In genomic region chr7:50679218-50680007, GRCh38 we compare ENCODE assay signal across 8 cellular contexts.
DNase-seq lines count a peak whose midpoint lies in the region; ATAC-seq and TF ChIP-seq lines count a peak whose summit lies in the region.

No MANE protein-coding gene starts in this region.

- no peak for DNase-seq in Right ventricle myocardium inferior (ENCODE audit: missing footprints)
- no peak for DNase-seq in right atrium auricular region (ENCODE audit: low spot score)
- DNase-seq in NCI-H2196 (lab: John Stamatoyannopoulos, UW; ENCODE audit: unreplicated experiment) = peak; percentile 77
- peak; percentile 42 for DNase-seq in amniotic epithelial cell (ENCODE audit: low read depth)
- DNase-seq in immature natural killer cell = peak; percentile 50 to 60 (median 56)
- no peak for DNase-seq in testis
- no peak for DNase-seq in vagina (ENCODE audit: extremely low spot score in 2 of 2)

- H3K9me3 ChIP-seq in right atrium auricular region = no peaks in the 10 kb centered on the region
- no peaks in the 10 kb centered on the region for H3K9me3 ChIP-seq in testis
- no peaks in the 10 kb centered on the region for H3K9me3 ChIP-seq in vagina

- intact Hi-C loops in Right ventricle myocardium inferior (cut with DNase I) = loop anchor here (1.0 to 10.0 kb wide), 4 partner anchors 64 to 483 kb away; no protein-coding TSS in a partner anchor
- intact Hi-C loops in testis (cut with DNase I; ENCODE audit: low total_unique reads) = loop anchor here (10.0 kb wide), 1 partner anchor 215 kb away; no protein-coding TSS in a partner anchor
- intact Hi-C loops in vagina (cut with DNase I) = loop anchor here (10.0 kb wide), 1 partner anchor 215 kb away; no protein-coding TSS in a partner anchor

- peak overlapping the region in 1 of 2 donors; percentile 4 for H3K27ac ChIP-seq in right atrium auricular region
- no peak overlapping the region for H3K27ac ChIP-seq in testis
- H3K27ac ChIP-seq in vagina = no peak overlapping the region

- TF ChIP-seq POLR2A in testis (IDR thresholded peaks at IDR 0.05) (no peak), vagina (IDR thresholded peaks at IDR 0.05) (no peak)

- H3K4me1 Mint-ChIP-seq in immature natural killer cell = no peaks in the 10 kb centered on the region

- peaks cover under 1% of the 10 kb centered on the region for H3K36me3 ChIP-seq in right atrium auricular region
- no peaks in the 10 kb centered on the region for H3K36me3 ChIP-seq in testis (ENCODE audit: low read depth, missing control alignments)
- peaks cover 0 to under 1% of the 10 kb centered on the region in 2 donors for H3K36me3 ChIP-seq in vagina

- H3K36me3 Mint-ChIP-seq in immature natural killer cell = no peaks in the 10 kb centered on the region

- TF ChIP-seq CTCF in right atrium auricular region (IDR thresholded peaks at IDR 0.05) (peak in 1 of 2 donors; percentile 64), testis (IDR thresholded peaks at IDR 0.05) (peak in 2 of 3 experiments; percentile 20 to 38), vagina (IDR thresholded peaks at IDR 0.05) (peak in 1 of 3 experiments; percentile 36)

- H3K4me1 ChIP-seq in right atrium auricular region (peaks cover 0 to 54% of the 10 kb centered on the region in 2 donors), testis (no peaks in the 10 kb centered on the region), vagina (peaks cover 25% of the 10 kb centered on the region)

- no peaks in the 10 kb centered on the region for H3K9me3 Mint-ChIP-seq in immature natural killer cell

- no peak overlapping the region for H3K4me3 Mint-ChIP-seq in immature natural killer cell

- H3K27me3 ChIP-seq in right atrium auricular region (no peaks in the 10 kb centered on the region), testis (no peaks in the 10 kb centered on the region), vagina (no peaks in the 10 kb centered on the region)

- no peak overlapping the region for H3K4me3 ChIP-seq in right atrium auricular region
- H3K4me3 ChIP-seq in testis = no peak overlapping the region
- no peak overlapping the region for H3K4me3 ChIP-seq in vagina

- ATAC-seq in Right ventricle myocardium inferior (peak; percentile 75), HG03097 (IDR thresholded peaks at IDR 0.05; ENCODE audit: low FRiP score, unreplicated experiment) (peak; percentile 55)

- no peak overlapping the region for H3K27ac Mint-ChIP-seq in immature natural killer cell

- peaks cover 0 to 11% (median 6%) of the 10 kb centered on the region in 3 donors for H3K27me3 Mint-ChIP-seq in immature natural killer cell (ENCODE audit: low read depth in 3 of 3)

- 37 to 56% methylated on average over 7 of the region's 7 CpGs for WGBS in testis, 2 donors

Comparison
In these comparisons a context has a peak if more than half of its experiments do, and no peak if none do; other contexts are left out.
1. DNase-seq: peak in NCI-H2196 (single experiment), amniotic epithelial cell (single experiment) and immature natural killer cell (3 of 3); none in Right ventricle myocardium inferior (single experiment), right atrium auricular region (single experiment), testis (single experiment) and vagina (0 of 2).